Comparison of ENCODE assay signal across 24 cellular contexts in the genomic region with DNA sequence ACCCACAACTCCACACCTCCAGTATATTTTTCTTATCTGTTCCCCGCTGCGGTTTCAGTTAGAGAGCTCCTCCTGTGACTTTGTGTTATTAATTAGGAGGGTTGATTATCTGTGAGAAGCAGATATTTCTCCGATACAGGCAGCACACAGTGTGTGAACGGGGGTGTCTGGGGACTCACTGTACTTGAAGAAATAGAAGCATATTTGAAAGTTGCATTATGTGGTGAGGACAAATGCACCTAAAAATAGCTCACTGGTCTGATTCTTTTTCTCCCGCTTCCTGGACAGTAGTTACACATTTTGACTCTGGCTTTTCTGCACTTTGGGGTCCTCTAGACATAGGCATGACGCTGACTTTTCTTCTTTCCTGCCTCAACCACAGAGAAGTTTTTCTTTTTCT.
A peak's percentile ranks its signal among the peaks of the same experiment; 100 is the strongest.
DNase-seq lines count a peak whose midpoint lies in the region; ATAC-seq, FAIRE-seq and TF ChIP-seq lines count a peak whose summit lies in the region.
"Had no signal": no experiment of that assay in that cellular context is flagged by ENCODE, and none has a peak within 500 bp of the region (broad histone marks: within the 10 kb centered on the region; RNA-seq: fewer than 3 reads in every experiment).

No MANE protein-coding gene starts in this region.

- BruUV-seq in GM12878 (replicated peaks; lab: Mats Ljungman, UMichigan): no TSS peak

- RAD21 ChIA-PET in GM12878 (lab: Charles Lee; ENCODE audit: unreplicated experiment): interaction anchor here (0.6 kb wide), 1 partner anchor 10 kb away, joined by 3 read pairs; no protein-coding TSS in a partner anchor

- no peak for TF ChIP-seq RAD21 in GM12878 (IDR thresholded peaks at IDR 0.05; ENCODE audit: insufficient read depth, low read depth, low read length)

- 16% methylated on average over 6 of the region's 6 CpGs for WGBS in GM12878 (ENCODE audit: insufficient coverage, insufficient replicate concordance, low lambda C conversion rate, missing lambda C conversion rate)
- 25 to 36% methylated on average over 6 of the region's 6 CpGs for WGBS in testis, 2 donors

- peaks cover 9 to 20% of the 10 kb centered on the region in 2 donors for H3K27me3 Mint-ChIP-seq in CD8-positive, alpha-beta memory T cell

- no peak overlapping the region for H3K4me3 Mint-ChIP-seq in CD8-positive, alpha-beta memory T cell
- H3K4me3 Mint-ChIP-seq: activated CD8-positive, alpha-beta T cell treated with anti-CD3 and anti-CD28 coated beads for 36 hours had no signal

- intact Hi-C loops in GM12878 (cut with micrococcal nuclease; ENCODE audit: unreplicated experiment): no loop called here
- intact Hi-C loops in testis (cut with DNase I; ENCODE audit: low total_unique reads): no loop called here

- H3K4me2 ChIP-seq in GM12878 (ENCODE audit: control insufficient read depth, insufficient read depth): peak overlapping the region; percentile 32; the same call in 1 of the 2 replicates

- no peak overlapping the region for H3K27ac ChIP-seq in GM12878 (ENCODE audit: control insufficient read depth, insufficient read depth)
- no peak overlapping the region for H3K27ac ChIP-seq in testis
- H3K27ac ChIP-seq in CD8-positive, alpha-beta memory T cell (ENCODE audit: low read depth, low read length): no peak overlapping the region
- H3K27ac ChIP-seq: Peyer's patch, thyroid gland had no signal

- H3K9me3 ChIP-seq in GM12878 (replicated peaks; ENCODE audit: control insufficient read depth, insufficient read depth, low read length): no peaks in the 10 kb centered on the region
- no peaks in the 10 kb centered on the region for H3K9me3 ChIP-seq in testis
- H3K9me3 ChIP-seq in CD8-positive, alpha-beta memory T cell (ENCODE audit: low read length): no peaks in the 10 kb centered on the region
- H3K9me3 ChIP-seq: Peyer's patch, thyroid gland had no signal

- H3K27ac Mint-ChIP-seq in CD8-positive, alpha-beta memory T cell: no peak overlapping the region
- H3K27ac Mint-ChIP-seq: activated CD8-positive, alpha-beta T cell treated with anti-CD3 and anti-CD28 coated beads for 36 hours had no signal

- peaks cover 0 to 3% (median 0%) of the 10 kb centered on the region in 3 donors for H3K36me3 Mint-ChIP-seq in CD8-positive, alpha-beta memory T cell
- H3K36me3 Mint-ChIP-seq: CD4-positive, CD25-positive, alpha-beta regulatory T cell had no signal

- peaks cover 17 to 19% (median 18%) of the 10 kb centered on the region in 3 donors for H3K4me1 Mint-ChIP-seq in CD8-positive, alpha-beta memory T cell

- no peak overlapping the region for H2AFZ ChIP-seq in GM12878 (ENCODE audit: control insufficient read depth, low read depth, low read length)

- no peak for FAIRE-seq in GM12878 (lab: Jason Lieb, UNC)
- FAIRE-seq: keratinocyte, small intestine had no signal

- POLR2A ChIA-PET in GM12878 (lab: Charles Lee): interaction anchor here (0.6 kb wide), 1 partner anchor 90 kb away, joined by 3 read pairs; no protein-coding TSS in a partner anchor
- POLR2A ChIA-PET in CD8-positive, alpha-beta memory T cell (lab: Charles Lee): no interaction called here

- no peaks in the 10 kb centered on the region for H3K79me2 ChIP-seq in GM12878 (ENCODE audit: control insufficient read depth, insufficient read depth, low read length)

- SMC1A ChIA-PET in GM12878 (lab: Charles Lee; ENCODE audit: uncharacterized antibody, unreplicated experiment): interaction anchor here (0.7 to 0.9 kb wide), 3 partner anchors 10 to 158 kb away, joined by 3 to 4 read pairs (median 4); no protein-coding TSS in a partner anchor

- no peaks in the 10 kb centered on the region for H4K20me1 ChIP-seq in GM12878 (ENCODE audit: control insufficient read depth, insufficient read depth)

- H3K9ac ChIP-seq in GM12878 (ENCODE audit: control insufficient read depth, insufficient read depth, low read length): no peak overlapping the region

- TF ChIP-seq CTCF in GM13976 (IDR thresholded peaks at IDR 0.05; ENCODE audit: borderline replicate concordance, control extremely low read depth, extremely low read depth, insufficient read depth, missing control alignments) (no peak), GM20000 (IDR thresholded peaks at IDR 0.05; ENCODE audit: extremely low read depth, missing control alignments) (no peak), GM12878 (IDR thresholded peaks at IDR 0.05 in 2 of 3, conservative IDR thresholded peaks at IDR 0.05 in 1 of 3; ENCODE audit: control insufficient read depth in 2 of 3, extremely low read depth in 1 of 3, insufficient read depth in 1 of 3, low read depth in 3 of 3, low read length in 3 of 3) (no peak), testis (IDR thresholded peaks at IDR 0.05) (no peak)

- DNase-seq in GM13976 (ENCODE audit: low spot score): peak; percentile 39
- peak; percentile 31 for DNase-seq in GM20000 (ENCODE audit: low spot score)
- DNase-seq in KBM-7: peak; percentile 37
- no peak for DNase-seq in GM12878 (ENCODE audit: low read depth, low spot score)
- no peak for DNase-seq in testis
- DNase-seq in CD8-positive, alpha-beta memory T cell: no peak
- no peak for DNase-seq in NK-92 (lab: John Stamatoyannopoulos, UW; ENCODE audit: unreplicated experiment)
- DNase-seq in HPDE6-E6E7 (ENCODE audit: extremely low spot score): no peak
- DNase-seq: activated CD8-positive, alpha-beta T cell treated with anti-CD3 and anti-CD28 coated beads for 36 hours; activated naive CD4-positive, alpha-beta T cell; CD4-positive, CD25-positive, alpha-beta regulatory T cell; central memory CD4-positive, alpha-beta T cell; GDM1; NCI-H1436 treated with DMSO at 0.1 percent for 48 hours; NCI-H2171 treated with DMSO at 0.1 percent for 48 hours; NCI-H69; Peyer's patch; small intestine; stimulated activated CD4-positive, alpha-beta T cell treated with anti-CD3 and anti-CD28 coated beads, Interleukin-2, amount 100 ng/mL, for 48 hours; stimulated activated naive CD4-positive, alpha-beta T cell treated with Interleukin-2 at 50 U/mL for 16 hours; thyroid gland had no signal

- H3K4me3 ChIP-seq in GM12878 (no peak overlapping the region), testis (no peak overlapping the region)
- H3K4me3 ChIP-seq in CD8-positive, alpha-beta memory T cell (ENCODE audit: low read length): no peak overlapping the region
- H3K4me3 ChIP-seq: lung, Peyer's patch, thyroid gland had no signal

- CTCF ChIA-PET in GM12878 (lab: Yijun Ruan, JAX): interaction anchor here (0.7 kb wide), 1 partner anchor 19 kb away, joined by 3 read pairs; no protein-coding TSS in a partner anchor
- CTCF ChIA-PET in CD8-positive, alpha-beta memory T cell (lab: Charles Lee): interaction anchor here (0.6 kb wide), 1 partner anchor 95 kb away, joined by 4 read pairs; no protein-coding TSS in a partner anchor

- TF ChIP-seq POLR2A in GM12878 (IDR thresholded peaks at IDR 0.05; ENCODE audit: low read depth, low read length): no peak
- TF ChIP-seq POLR2A in testis (IDR thresholded peaks at IDR 0.05): no peak

- H3K27me3 ChIP-seq in GM12878 (replicated peaks in 1 of 2; ENCODE audit: control insufficient read depth in 2 of 2, insufficient read depth in 2 of 2, low read length in 1 of 2) (no peaks in the 10 kb centered on the region), testis (no peaks in the 10 kb centered on the region)
- peaks cover 3% of the 10 kb centered on the region for H3K27me3 ChIP-seq in CD8-positive, alpha-beta memory T cell (ENCODE audit: insufficient read depth, low read length, poor library complexity, severe bottlenecking)
- H3K27me3 ChIP-seq: Peyer's patch, thyroid gland had no signal

- in situ Hi-C loops in GM13976 (cut with MboI; ENCODE audit: low sequenced_read_pairs, unreplicated experiment): no loop called here
- in situ Hi-C loops in KBM-7 (cut with MboI; ENCODE audit: low pct_unique_long_range_greater_than_20kb, low sequenced_read_pairs): no loop called here
- in situ Hi-C loops in GM12878 (cut with MboI): no loop called here

- TF ChIP-seq EP300 in GM12878 (IDR thresholded peaks at IDR 0.05; ENCODE audit: borderline replicate concordance in 1 of 2, control insufficient read depth in 1 of 2, low read depth in 2 of 2, low read length in 2 of 2): no peak

- no peaks in the 10 kb centered on the region for H3K36me3 ChIP-seq in GM12878 (ENCODE audit: control insufficient read depth in 2 of 2, insufficient read depth in 2 of 2, low read length in 1 of 2)
- no peaks in the 10 kb centered on the region for H3K36me3 ChIP-seq in testis (ENCODE audit: low read depth, missing control alignments)
- no peaks in the 10 kb centered on the region for H3K36me3 ChIP-seq in CD8-positive, alpha-beta memory T cell (ENCODE audit: insufficient read depth, low read length)
- H3K36me3 ChIP-seq: Peyer's patch, thyroid gland had no signal

- ATAC-seq in GM12878: no peak
- ATAC-seq: activated CD4-positive, CD25-positive, alpha-beta regulatory T cell treated with anti-CD3 and anti-CD28 coated beads, Interleukin-2, amount 50 U/mL, for 24 hours; activated CD8-positive, alpha-beta T cell treated with anti-CD3 and anti-CD28 coated beads for 36 hours had no signal

- peaks cover 5% of the 10 kb centered on the region for H3K4me1 ChIP-seq in GM12878 (ENCODE audit: control insufficient read depth, insufficient read depth, low read length)
- H3K4me1 ChIP-seq in testis: no peaks in the 10 kb centered on the region
- H3K4me1 ChIP-seq in CD8-positive, alpha-beta memory T cell (ENCODE audit: insufficient read depth, low read length): peaks cover 10% of the 10 kb centered on the region
- H3K4me1 ChIP-seq: Peyer's patch had no signal

- H3K9me3 Mint-ChIP-seq in CD8-positive, alpha-beta memory T cell: no peaks in the 10 kb centered on the region
- H3K9me3 Mint-ChIP-seq: activated CD8-positive, alpha-beta T cell treated with anti-CD3 and anti-CD28 coated beads for 36 hours had no signal

TF ChIP-seq in GM12878, 131 proteins besides CTCF, POLR2A, EP300 and RAD21 (continues in another document):
- TF ChIP-seq MEF2B (IDR thresholded peaks at IDR 0.05; ENCODE audit: partially characterized antibody, poor library complexity, severe bottlenecking): peak; percentile 46

Comparison
In these comparisons a context has a peak if more than half of its experiments do, and no peak if none do; other contexts are left out.
1. DNase-seq: peak in GM13976 (single experiment), GM20000 (single experiment) and KBM-7 (single experiment); none in GM12878 (single experiment), testis (single experiment), CD8-positive, alpha-beta memory T cell (0 of 5), NK-92 (single experiment) and HPDE6-E6E7 (single experiment).